1 cellular context compared by ENCODE assay signal in the genomic region with DNA sequence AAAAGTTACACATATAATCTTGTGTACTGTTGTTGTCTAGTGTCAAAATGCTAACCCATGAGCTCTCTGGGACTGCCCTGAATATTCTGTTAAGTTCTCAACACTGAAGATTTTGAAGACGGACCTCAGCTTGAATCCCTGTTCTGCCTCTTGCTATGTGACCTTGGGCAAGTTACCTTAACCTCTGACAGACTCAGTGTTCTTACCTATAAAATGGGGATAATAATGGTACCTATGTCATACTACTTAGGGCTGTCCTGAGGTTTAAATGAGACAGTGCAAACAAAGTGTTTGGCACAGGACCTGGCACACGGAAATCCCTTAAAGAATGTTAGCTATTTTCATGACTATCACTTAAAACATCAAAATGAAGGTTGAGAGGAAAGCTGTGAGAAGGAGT.
TF ChIP-seq lines count a peak whose summit lies in the region.

No MANE protein-coding gene starts in this region.

TF ChIP-seq in K562, 482 proteins besides CTCF, POLR2A, EP300 and RAD21:
- TF ChIP-seq RBM25 (IDR thresholded peaks at IDR 0.05; ENCODE audit: low read depth, low read length, severe bottlenecking), result peak; percentile 79
- TF ChIP-seq ESRRA (IDR thresholded peaks at IDR 0.05; ENCODE audit: borderline replicate concordance, low read depth), result peak; percentile 85; the same call in 1 of the 2 replicates
- TF ChIP-seq, protein P1, sequence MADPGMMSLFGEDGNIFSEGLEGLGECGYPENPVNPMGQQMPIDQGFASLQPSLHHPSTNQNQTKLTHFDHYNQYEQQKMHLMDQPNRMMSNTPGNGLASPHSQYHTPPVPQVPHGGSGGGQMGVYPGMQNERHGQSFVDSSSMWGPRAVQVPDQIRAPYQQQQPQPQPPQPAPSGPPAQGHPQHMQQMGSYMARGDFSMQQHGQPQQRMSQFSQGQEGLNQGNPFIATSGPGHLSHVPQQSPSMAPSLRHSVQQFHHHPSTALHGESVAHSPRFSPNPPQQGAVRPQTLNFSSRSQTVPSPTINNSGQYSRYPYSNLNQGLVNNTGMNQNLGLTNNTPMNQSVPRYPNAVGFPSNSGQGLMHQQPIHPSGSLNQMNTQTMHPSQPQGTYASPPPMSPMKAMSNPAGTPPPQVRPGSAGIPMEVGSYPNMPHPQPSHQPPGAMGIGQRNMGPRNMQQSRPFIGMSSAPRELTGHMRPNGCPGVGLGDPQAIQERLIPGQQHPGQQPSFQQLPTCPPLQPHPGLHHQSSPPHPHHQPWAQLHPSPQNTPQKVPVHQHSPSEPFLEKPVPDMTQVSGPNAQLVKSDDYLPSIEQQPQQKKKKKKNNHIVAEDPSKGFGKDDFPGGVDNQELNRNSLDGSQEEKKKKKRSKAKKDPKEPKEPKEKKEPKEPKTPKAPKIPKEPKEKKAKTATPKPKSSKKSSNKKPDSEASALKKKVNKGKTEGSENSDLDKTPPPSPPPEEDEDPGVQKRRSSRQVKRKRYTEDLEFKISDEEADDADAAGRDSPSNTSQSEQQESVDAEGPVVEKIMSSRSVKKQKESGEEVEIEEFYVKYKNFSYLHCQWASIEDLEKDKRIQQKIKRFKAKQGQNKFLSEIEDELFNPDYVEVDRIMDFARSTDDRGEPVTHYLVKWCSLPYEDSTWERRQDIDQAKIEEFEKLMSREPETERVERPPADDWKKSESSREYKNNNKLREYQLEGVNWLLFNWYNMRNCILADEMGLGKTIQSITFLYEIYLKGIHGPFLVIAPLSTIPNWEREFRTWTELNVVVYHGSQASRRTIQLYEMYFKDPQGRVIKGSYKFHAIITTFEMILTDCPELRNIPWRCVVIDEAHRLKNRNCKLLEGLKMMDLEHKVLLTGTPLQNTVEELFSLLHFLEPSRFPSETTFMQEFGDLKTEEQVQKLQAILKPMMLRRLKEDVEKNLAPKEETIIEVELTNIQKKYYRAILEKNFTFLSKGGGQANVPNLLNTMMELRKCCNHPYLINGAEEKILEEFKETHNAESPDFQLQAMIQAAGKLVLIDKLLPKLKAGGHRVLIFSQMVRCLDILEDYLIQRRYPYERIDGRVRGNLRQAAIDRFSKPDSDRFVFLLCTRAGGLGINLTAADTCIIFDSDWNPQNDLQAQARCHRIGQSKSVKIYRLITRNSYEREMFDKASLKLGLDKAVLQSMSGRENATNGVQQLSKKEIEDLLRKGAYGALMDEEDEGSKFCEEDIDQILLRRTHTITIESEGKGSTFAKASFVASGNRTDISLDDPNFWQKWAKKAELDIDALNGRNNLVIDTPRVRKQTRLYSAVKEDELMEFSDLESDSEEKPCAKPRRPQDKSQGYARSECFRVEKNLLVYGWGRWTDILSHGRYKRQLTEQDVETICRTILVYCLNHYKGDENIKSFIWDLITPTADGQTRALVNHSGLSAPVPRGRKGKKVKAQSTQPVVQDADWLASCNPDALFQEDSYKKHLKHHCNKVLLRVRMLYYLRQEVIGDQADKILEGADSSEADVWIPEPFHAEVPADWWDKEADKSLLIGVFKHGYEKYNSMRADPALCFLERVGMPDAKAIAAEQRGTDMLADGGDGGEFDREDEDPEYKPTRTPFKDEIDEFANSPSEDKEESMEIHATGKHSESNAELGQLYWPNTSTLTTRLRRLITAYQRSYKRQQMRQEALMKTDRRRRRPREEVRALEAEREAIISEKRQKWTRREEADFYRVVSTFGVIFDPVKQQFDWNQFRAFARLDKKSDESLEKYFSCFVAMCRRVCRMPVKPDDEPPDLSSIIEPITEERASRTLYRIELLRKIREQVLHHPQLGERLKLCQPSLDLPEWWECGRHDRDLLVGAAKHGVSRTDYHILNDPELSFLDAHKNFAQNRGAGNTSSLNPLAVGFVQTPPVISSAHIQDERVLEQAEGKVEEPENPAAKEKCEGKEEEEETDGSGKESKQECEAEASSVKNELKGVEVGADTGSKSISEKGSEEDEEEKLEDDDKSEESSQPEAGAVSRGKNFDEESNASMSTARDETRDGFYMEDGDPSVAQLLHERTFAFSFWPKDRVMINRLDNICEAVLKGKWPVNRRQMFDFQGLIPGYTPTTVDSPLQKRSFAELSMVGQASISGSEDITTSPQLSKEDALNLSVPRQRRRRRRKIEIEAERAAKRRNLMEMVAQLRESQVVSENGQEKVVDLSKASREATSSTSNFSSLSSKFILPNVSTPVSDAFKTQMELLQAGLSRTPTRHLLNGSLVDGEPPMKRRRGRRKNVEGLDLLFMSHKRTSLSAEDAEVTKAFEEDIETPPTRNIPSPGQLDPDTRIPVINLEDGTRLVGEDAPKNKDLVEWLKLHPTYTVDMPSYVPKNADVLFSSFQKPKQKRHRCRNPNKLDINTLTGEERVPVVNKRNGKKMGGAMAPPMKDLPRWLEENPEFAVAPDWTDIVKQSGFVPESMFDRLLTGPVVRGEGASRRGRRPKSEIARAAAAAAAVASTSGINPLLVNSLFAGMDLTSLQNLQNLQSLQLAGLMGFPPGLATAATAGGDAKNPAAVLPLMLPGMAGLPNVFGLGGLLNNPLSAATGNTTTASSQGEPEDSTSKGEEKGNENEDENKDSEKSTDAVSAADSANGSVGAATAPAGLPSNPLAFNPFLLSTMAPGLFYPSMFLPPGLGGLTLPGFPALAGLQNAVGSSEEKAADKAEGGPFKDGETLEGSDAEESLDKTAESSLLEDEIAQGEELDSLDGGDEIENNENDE (IDR thresholded peaks at IDR 0.05; ENCODE audit: low read depth, low read length), result no peak
